In the genomic region with DNA sequence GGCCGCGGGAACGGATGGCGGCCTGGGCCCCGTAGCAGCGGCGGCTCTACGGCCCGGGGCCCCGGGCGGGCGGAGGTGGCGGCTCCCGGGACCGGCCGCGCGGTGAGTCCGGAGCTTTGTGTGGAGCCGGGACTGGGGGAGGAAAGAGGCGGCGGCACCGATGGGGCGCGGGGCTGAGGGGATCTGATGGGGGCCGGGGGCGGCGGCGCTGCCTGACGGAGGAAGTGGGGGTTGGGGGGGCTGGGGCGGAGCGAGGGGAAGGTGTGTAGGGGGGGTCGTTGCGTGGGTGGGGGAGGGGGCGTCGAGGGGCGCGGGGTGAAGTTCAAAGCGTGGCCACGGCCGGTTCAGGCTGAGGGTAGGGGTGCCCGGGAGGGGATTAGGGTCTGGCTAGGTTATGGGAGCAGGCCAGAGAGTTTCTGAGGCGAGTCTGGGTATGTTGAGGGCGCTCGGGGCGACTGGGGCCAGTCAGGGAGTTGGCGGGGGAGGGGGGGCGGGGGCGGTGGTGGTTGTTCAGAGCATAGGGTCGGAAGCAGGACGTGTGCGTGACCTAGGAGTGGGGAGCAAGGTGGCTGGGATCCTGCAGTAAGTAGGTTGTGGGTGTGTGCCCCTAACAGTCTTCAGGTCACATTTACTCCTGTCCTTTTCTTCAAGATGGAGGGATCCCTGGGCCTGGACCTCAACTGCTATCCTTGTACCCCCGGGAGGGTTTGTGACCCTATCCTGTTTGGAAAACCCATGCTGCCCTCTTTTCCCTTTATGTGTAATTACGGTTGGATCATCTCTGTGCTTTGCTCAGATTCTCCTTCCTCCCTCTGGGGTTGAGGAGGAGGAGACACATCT, we compare ENCODE assay signal across 8 cellular contexts. TPM values are rescaled to one million over a fixed set of nuclear protein-coding genes. Genes with fewer than 3 reads are reported as not detected.
A peak's percentile ranks its signal among the peaks of the same experiment; 100 is the strongest.
DNase-seq lines count a peak whose midpoint lies in the region; ATAC-seq, FAIRE-seq and TF ChIP-seq lines count a peak whose summit lies in the region.

No MANE protein-coding gene starts in this region.

- CTCF ChIA-PET in Caco-2 (lab: Charles Lee): interaction anchor here (1.1 kb wide), 1 partner anchor 191 kb away, joined by 3 read pairs; no protein-coding TSS in a partner anchor

- H3K27ac ChIP-seq in epithelial cell of prostate: peak overlapping the region; percentile 68

- intact Hi-C loops in Caco-2 (cut with micrococcal nuclease; ENCODE audit: unreplicated experiment): no loop called here

- DNase-seq in Caco-2: peak; percentile 35 to 39
- peak; percentile 76 to 94 for DNase-seq in HAP-1 (ENCODE audit: low spot score in 2 of 2)
- DNase-seq in NCI-H82 treated with DMSO at 0.1 percent for 48 hours (lab: John Stamatoyannopoulos, UW; ENCODE audit: unreplicated experiment): peak; percentile 48
- peak; percentile 33 for DNase-seq in activated T-cell treated with anti-CD3 and anti-CD28 coated beads for 24 hours (ENCODE audit: low read depth)
- peak; percentile 14 for DNase-seq in epithelial cell of prostate (ENCODE audit: low read depth, low spot score)
- peak; percentile 23 to 53 for DNase-seq in stimulated activated naive CD8-positive, alpha-beta T cell treated with anti-CD3 and anti-CD28 coated beads, Interleukin-15, amount 100 ng/mL, for 72 hours
- no peak for DNase-seq in H54 (ENCODE audit: insufficient read length, low spot score)

- BruUV-seq in Caco-2 (replicated peaks; lab: Mats Ljungman, UMichigan): no TSS peak

- no peak for TF ChIP-seq CTCF in Caco-2 (IDR thresholded peaks at IDR 0.05; ENCODE audit: insufficient read depth in 1 of 2, low read depth in 1 of 2, low read length in 1 of 2, severe bottlenecking in 1 of 2, unreplicated experiment in 1 of 2)

- peak; percentile 60 for ATAC-seq in stimulated activated naive CD8-positive, alpha-beta T cell treated with anti-CD3 and anti-CD28 coated beads, Interleukin-15, amount 100 ng/mL, for 72 hours

- in situ Hi-C loops in HAP-1 (cut with MboI; ENCODE audit: low sequenced_read_pairs): no loop called here

- H3K4me1 ChIP-seq in Caco-2 (peaks cover 41% of the 10 kb centered on the region), HAP-1 (peaks cover 61% of the 10 kb centered on the region), mononuclear cell (ENCODE audit: insufficient read depth, low read length) (peaks cover 70% of the 10 kb centered on the region)

- H3K27me3 ChIP-seq in Caco-2 (replicated peaks; ENCODE audit: control insufficient read depth, insufficient read depth, low read length): no peaks in the 10 kb centered on the region
- H3K27me3 ChIP-seq in HAP-1 (ENCODE audit: low read depth): no peaks in the 10 kb centered on the region
- no peaks in the 10 kb centered on the region for H3K27me3 ChIP-seq in mononuclear cell (ENCODE audit: insufficient read depth, low read length)

- H3K36me3 Mint-ChIP-seq in Caco-2 (ENCODE audit: insufficient read depth, unreplicated experiment): peaks cover 11% of the 10 kb centered on the region

- peak overlapping the region; percentile 94 for H3K4me3 Mint-ChIP-seq in Caco-2 (ENCODE audit: unreplicated experiment)
- H3K4me3 Mint-ChIP-seq in stimulated activated naive CD8-positive, alpha-beta T cell treated with anti-CD3 and anti-CD28 coated beads, Interleukin-15, amount 100 ng/mL, for 72 hours: peak overlapping the region; percentile 82 to 92

- H3K4me3 ChIP-seq in Caco-2 (ENCODE audit: low read depth, low read length) (peak overlapping the region; percentile 63), HAP-1 (peak overlapping the region; percentile 41), mononuclear cell (ENCODE audit: low read length) (peak overlapping the region; percentile 46)

- H3K27ac Mint-ChIP-seq in Caco-2 (ENCODE audit: unreplicated experiment): peak overlapping the region; percentile 76
- H3K27ac Mint-ChIP-seq in stimulated activated naive CD8-positive, alpha-beta T cell treated with anti-CD3 and anti-CD28 coated beads, Interleukin-15, amount 100 ng/mL, for 72 hours: peak overlapping the region; percentile 95 to 96

- H3K9me3 Mint-ChIP-seq in Caco-2 (ENCODE audit: unreplicated experiment): no peaks in the 10 kb centered on the region
- H3K9me3 Mint-ChIP-seq in stimulated activated naive CD8-positive, alpha-beta T cell treated with anti-CD3 and anti-CD28 coated beads, Interleukin-15, amount 100 ng/mL, for 72 hours: no peaks in the 10 kb centered on the region

- POLR2A ChIA-PET in Caco-2 (lab: Charles Lee): interaction anchor here (1.0 to 1.4 kb wide), 2 partner anchors 73 to 105 kb away, joined by 3 to 4 read pairs; partner anchors contain the start of gene TRIP4

- no peaks in the 10 kb centered on the region for H3K27me3 Mint-ChIP-seq in Caco-2 (ENCODE audit: insufficient read depth, unreplicated experiment)
- H3K27me3 Mint-ChIP-seq in stimulated activated naive CD8-positive, alpha-beta T cell treated with anti-CD3 and anti-CD28 coated beads, Interleukin-15, amount 100 ng/mL, for 72 hours: no peaks in the 10 kb centered on the region

- H3K4me1 Mint-ChIP-seq in Caco-2 (ENCODE audit: low read depth, unreplicated experiment): peaks cover 26% of the 10 kb centered on the region
- H3K4me1 Mint-ChIP-seq in stimulated activated naive CD8-positive, alpha-beta T cell treated with anti-CD3 and anti-CD28 coated beads, Interleukin-15, amount 100 ng/mL, for 72 hours: peaks cover 85% of the 10 kb centered on the region

- H3K36me3 ChIP-seq in Caco-2 (ENCODE audit: control insufficient read depth, insufficient read depth, low read length): no peaks in the 10 kb centered on the region; the same call in 1 of the 2 replicates
- H3K36me3 ChIP-seq in HAP-1 (replicated peaks): peaks cover 5% of the 10 kb centered on the region; the same call in 1 of the 2 replicates

- H3K9me3 ChIP-seq in Caco-2 (no peaks in the 10 kb centered on the region), HAP-1 (no peaks in the 10 kb centered on the region), mononuclear cell (ENCODE audit: low read depth, low read length) (no peaks in the 10 kb centered on the region)

- no peak for TF ChIP-seq POLR2A in H54 (IDR thresholded peaks at IDR 0.05; ENCODE audit: low read depth, low read length)

- no peak for FAIRE-seq in H54 (lab: Jason Lieb, UNC)

RNA-seq across cellular contexts. Expression of gene ZNF609, which starts 0.6 kb away (rescaled TPM):
- total RNA-seq in Caco-2 (2022) (30.1 and 34.0 TPM in 2 replicates), mononuclear cell (34.3 TPM)
